ENCODE assay signal across 16 cellular contexts in genomic region chr10:71634531-71635164, GRCh38.
DNase-seq lines count a peak whose midpoint lies in the region; ATAC-seq, FAIRE-seq and TF ChIP-seq lines count a peak whose summit lies in the region.
"Had no signal": no experiment of that assay in that cellular context is flagged by ENCODE, and none has a peak within 500 bp of the region (broad histone marks: within the 10 kb centered on the region; RNA-seq: fewer than 3 reads in every experiment).

No MANE protein-coding gene starts in this region.

- no peaks in the 10 kb centered on the region for H3K36me3 Mint-ChIP-seq in GM23338 (ENCODE audit: low read depth)
- H3K36me3 Mint-ChIP-seq in stimulated activated naive B cell treated with anti-CD40 and anti-IgM and Interleukin-4, amounts not matched to agents 10 μg/mL and 1 μg/mL and 100 μg/mL, for 72 hours: no peaks in the 10 kb centered on the region

- H3K4me2 ChIP-seq in GM23338: peak overlapping the region; percentile 45; the same call in 1 of the 2 replicates

- no peaks in the 10 kb centered on the region; the same call in 2 of the 3 replicates for H3K9me3 Mint-ChIP-seq in GM23338
- no peaks in the 10 kb centered on the region for H3K9me3 Mint-ChIP-seq in stimulated activated naive B cell treated with anti-CD40 and anti-IgM and Interleukin-4, amounts not matched to agents 10 μg/mL and 1 μg/mL and 100 μg/mL, for 72 hours

- no peaks in the 10 kb centered on the region for H3K79me2 ChIP-seq in GM23338 (replicated peaks; ENCODE audit: insufficient read depth)

- no peak overlapping the region for H3K4me3 ChIP-seq in GM23338
- H3K4me3 ChIP-seq in right cardiac atrium (ENCODE audit: low read length): no peak overlapping the region
- no peak overlapping the region for H3K4me3 ChIP-seq in pancreas
- H3K4me3 ChIP-seq in BE2C (ENCODE audit: low read depth, low read length): no peak overlapping the region
- H3K4me3 ChIP-seq: tibial nerve had no signal

- H3K4me1 ChIP-seq in GM23338 (ENCODE audit: insufficient read depth) (peaks cover 58% of the 10 kb centered on the region), right cardiac atrium (ENCODE audit: control insufficient read depth, insufficient read depth, low read length) (peaks cover 2% of the 10 kb centered on the region), pancreas (peaks cover 3 to 14% (median 4%) of the 10 kb centered on the region in 3 donors), BE2C (no peaks in the 10 kb centered on the region)

- DNase-seq in GM23338 (ENCODE audit: low spot score): no peak
- peak; percentile 5 for DNase-seq in SK-MEL-5 (ENCODE audit: low read depth, low spot score)
- no peak for DNase-seq in right cardiac atrium
- DNase-seq in pancreas: peak in 4 of 6 donors; percentile 31 to 71 (median 60)
- DNase-seq in stimulated activated naive B cell treated with anti-CD40 and anti-IgM and Interleukin-4, amounts not matched to agents 10 μg/mL and 1 μg/mL and 100 μg/mL, for 72 hours: no peak
- DNase-seq in NCI-H226: no peak
- no peak for DNase-seq in BE2C
- DNase-seq: activated CD8-positive, alpha-beta memory T cell treated with anti-CD3 and anti-CD28 coated beads, Interleukin-2, amount 50 U/mL, for 4 hours; activated naive CD4-positive, alpha-beta T cell treated with anti-CD3 and anti-CD28 coated beads, Interleukin-2, amount 50 U/mL, for 16 hours; GDM1; NCI-H1105; PC-3; SW 1271 had no signal

- H3K9me2 ChIP-seq in GM23338 (ENCODE audit: insufficient read depth): no peaks in the 10 kb centered on the region

- H3K27me3 Mint-ChIP-seq in GM23338 (ENCODE audit: insufficient read depth, low read depth, poor library complexity): peaks cover 41% of the 10 kb centered on the region
- H3K27me3 Mint-ChIP-seq in stimulated activated naive B cell treated with anti-CD40 and anti-IgM and Interleukin-4, amounts not matched to agents 10 μg/mL and 1 μg/mL and 100 μg/mL, for 72 hours: peaks cover 30 to 69% of the 10 kb centered on the region in 2 donors

- H3F3A ChIP-seq in GM23338 (replicated peaks; ENCODE audit: low read depth): no peaks in the 10 kb centered on the region

- H2AFZ ChIP-seq in GM23338: no peak overlapping the region

- TF ChIP-seq CTCF in GM23338 (conservative IDR thresholded peaks at IDR 0.05; ENCODE audit: low read depth in 2 of 2): no peak
- TF ChIP-seq CTCF in pancreas (IDR thresholded peaks at IDR 0.05): no peak
- TF ChIP-seq CTCF in BE2C (IDR thresholded peaks at IDR 0.05; ENCODE audit: low read depth, low read length): no peak

- in situ Hi-C loops in SK-MEL-5 (cut with HindIII; ENCODE audit: low pct_unique_long_range_greater_than_20kb, low sequenced_read_pairs): no loop called here

- 73% methylated on average over 5 of the region's 5 CpGs for WGBS in right cardiac atrium
- WGBS in pancreas, 2 donors: 49 to 59% methylated on average over 5 of the region's 5 CpGs

- peaks cover 69% of the 10 kb centered on the region for H3K4me1 Mint-ChIP-seq in GM23338
- peaks cover 7 to 13% of the 10 kb centered on the region in 2 donors for H3K4me1 Mint-ChIP-seq in stimulated activated naive B cell treated with anti-CD40 and anti-IgM and Interleukin-4, amounts not matched to agents 10 μg/mL and 1 μg/mL and 100 μg/mL, for 72 hours

- H3K9me3 ChIP-seq in right cardiac atrium (ENCODE audit: control insufficient read depth, low read length) (no peaks in the 10 kb centered on the region), pancreas (no peaks in the 10 kb centered on the region), BE2C (no peaks in the 10 kb centered on the region)
- H3K9me3 ChIP-seq: tibial nerve had no signal

- no peak overlapping the region for H3K27ac ChIP-seq in GM23338 (ENCODE audit: low read depth)
- H3K27ac ChIP-seq in right cardiac atrium (ENCODE audit: low read length): no peak overlapping the region
- H3K27ac ChIP-seq in pancreas: no peak overlapping the region
- H3K27ac ChIP-seq: tibial nerve had no signal

- intact Hi-C loops in right cardiac atrium (cut with DNase I): no loop called here
- intact Hi-C loops in pancreas (cut with DNase I): no loop called here

- H3K27ac Mint-ChIP-seq in GM23338: no peak overlapping the region
- no peak overlapping the region for H3K27ac Mint-ChIP-seq in stimulated activated naive B cell treated with anti-CD40 and anti-IgM and Interleukin-4, amounts not matched to agents 10 μg/mL and 1 μg/mL and 100 μg/mL, for 72 hours

- no peak overlapping the region; the same call in 2 of the 3 replicates for H3K4me3 Mint-ChIP-seq in GM23338
- no peak overlapping the region for H3K4me3 Mint-ChIP-seq in stimulated activated naive B cell treated with anti-CD40 and anti-IgM and Interleukin-4, amounts not matched to agents 10 μg/mL and 1 μg/mL and 100 μg/mL, for 72 hours

- H3K27me3 ChIP-seq in GM23338 (ENCODE audit: insufficient read depth) (peaks cover 32% of the 10 kb centered on the region), right cardiac atrium (ENCODE audit: control insufficient read depth, insufficient read depth) (no peaks in the 10 kb centered on the region), pancreas (no peaks in the 10 kb centered on the region), BE2C (no peaks in the 10 kb centered on the region)
- H3K27me3 ChIP-seq: tibial nerve had no signal

- no peak for ATAC-seq in GM23338
- peak; percentile 34 to 46 for ATAC-seq in right cardiac atrium
- peak; percentile 58 to 84 (median 75) for ATAC-seq in pancreas
- no peak for ATAC-seq in stimulated activated naive B cell treated with anti-CD40 and anti-IgM and Interleukin-4, amounts not matched to agents 10 μg/mL and 1 μg/mL and 100 μg/mL, for 72 hours (replicated peaks)
- ATAC-seq in GM18907 (IDR thresholded peaks at IDR 0.05; ENCODE audit: unreplicated experiment): no peak
- ATAC-seq: activated CD4-positive, CD25-positive, alpha-beta regulatory T cell treated with anti-CD3 and anti-CD28 coated beads, Interleukin-2, amount 50 U/mL, for 24 hours; PC-3 had no signal

- no peaks in the 10 kb centered on the region for H4K20me1 ChIP-seq in GM23338 (replicated peaks; ENCODE audit: insufficient read depth)

- H3K36me3 ChIP-seq in GM23338 (ENCODE audit: insufficient read depth): no peaks in the 10 kb centered on the region
- H3K36me3 ChIP-seq in pancreas: no peaks in the 10 kb centered on the region
- H3K36me3 ChIP-seq in BE2C: no peaks in the 10 kb centered on the region
- H3K36me3 ChIP-seq: tibial nerve had no signal

- no peak for FAIRE-seq in pancreas (lab: Jason Lieb, UNC)

TF ChIP-seq in GM23338, 12 proteins besides CTCF, POLR2A, EP300 and RAD21 (continues in another document):
- TF ChIP-seq ZNF462 (CRISPR knock-in tag; IDR thresholded peaks at IDR 0.05) (no peak), ZNF114 (CRISPR knock-in tag; IDR thresholded peaks at IDR 0.05) (no peak), NANOG (IDR thresholded peaks at IDR 0.05; ENCODE audit: borderline replicate concordance) (no peak)

Comparison
In these comparisons a context has a peak if more than half of its experiments do, and no peak if none do; other contexts are left out.
1. ATAC-seq: peak in right cardiac atrium (2 of 2) and pancreas (4 of 4); none in GM23338 (single experiment), stimulated activated naive B cell treated with anti-CD40 and anti-IgM and Interleukin-4, amounts not matched to agents 10 μg/mL and 1 μg/mL and 100 μg/mL, for 72 hours (0 of 2) and GM18907 (single experiment).
2. DNase-seq: peak in SK-MEL-5 (single experiment) and pancreas (4 of 6); none in GM23338 (single experiment), right cardiac atrium (0 of 3), stimulated activated naive B cell treated with anti-CD40 and anti-IgM and Interleukin-4, amounts not matched to agents 10 μg/mL and 1 μg/mL and 100 μg/mL, for 72 hours (single experiment), NCI-H226 (single experiment) and BE2C (single experiment).